ENCODE assay signal across 1 cellular context in genomic region chr17:44159519-44160210, GRCh38.
TF ChIP-seq lines count a peak whose summit lies in the region.

No MANE protein-coding gene starts in this region.

TF ChIP-seq in K562, 482 proteins besides CTCF, POLR2A, EP300 and RAD21 (continued from another document and continues in another):
- TF ChIP-seq ELK1 (CRISPR knock-in tag; IDR thresholded peaks at IDR 0.05), result no peak
- peak; percentile 47 for TF ChIP-seq FOS (IDR thresholded peaks at IDR 0.05; ENCODE audit: extremely low read depth, insufficient read length)
- TF ChIP-seq ATF2 (CRISPR knock-in tag; IDR thresholded peaks at IDR 0.05), result no peak
- no peak for TF ChIP-seq BDP1 (IDR thresholded peaks at IDR 0.05; ENCODE audit: insufficient read depth, insufficient read length)
- TF ChIP-seq ZNF77 (CRISPR knock-in tag; IDR thresholded peaks at IDR 0.05), result no peak
- TF ChIP-seq POLR2G (IDR thresholded peaks at IDR 0.05; ENCODE audit: low read depth, low read length), result no peak
- no peak for TF ChIP-seq NR4A1 (CRISPR knock-in tag; IDR thresholded peaks at IDR 0.05)
- no peak; the same call in 1 of the 2 replicates for TF ChIP-seq NR4A1 (tag; IDR thresholded peaks at IDR 0.05)
- no peak for TF ChIP-seq TRIM25 (IDR thresholded peaks at IDR 0.05; ENCODE audit: borderline replicate concordance)
- no peak for TF ChIP-seq RHOXF2B (CRISPR knock-in tag; conservative IDR thresholded peaks at IDR 0.05)
- TF ChIP-seq ZNF766 (CRISPR knock-in tag; conservative IDR thresholded peaks at IDR 0.05), result peak; percentile 67; the same call in 1 of the 2 replicates
- TF ChIP-seq IRF1 (CRISPR knock-in tag; IDR thresholded peaks at IDR 0.05; ENCODE audit: borderline replicate concordance), result no peak
- no peak for TF ChIP-seq IFI16 (CRISPR knock-in tag; IDR thresholded peaks at IDR 0.05)
- no peak; a peak in 1 of 4 replicates for TF ChIP-seq ZNF639 (CRISPR knock-in tag; conservative IDR thresholded peaks at IDR 0.05 in 1 of 2, IDR thresholded peaks at IDR 0.05 in 1 of 2)
- TF ChIP-seq ELF1 (tag; IDR thresholded peaks at IDR 0.05), result no peak
- no peak for TF ChIP-seq MBD1 (CRISPR knock-in tag; IDR thresholded peaks at IDR 0.05)
- no peak for TF ChIP-seq BRF1 (IDR thresholded peaks at IDR 0.05; ENCODE audit: borderline replicate concordance, extremely low read depth, insufficient read length)
- TF ChIP-seq NCOA2 (IDR thresholded peaks at IDR 0.05; ENCODE audit: partially characterized antibody in 2 of 2), result no peak
- TF ChIP-seq ZBTB11 (CRISPR knock-in tag; IDR thresholded peaks at IDR 0.05), result peak in 1 of 3 experiments; percentile 43; a peak in 1 of 6 replicates
- TF ChIP-seq SRSF7 (optimal IDR thresholded peaks at IDR 0.05; ENCODE audit: low read depth, low read length), result no peak
- peak; percentile 98 for TF ChIP-seq JUND (IDR thresholded peaks at IDR 0.05; ENCODE audit: borderline replicate concordance, low read depth, low read length)
- TF ChIP-seq JUND (tag; IDR thresholded peaks at IDR 0.05; ENCODE audit: borderline replicate concordance, low read depth, low read length), result peak; percentile 98
- no peak for TF ChIP-seq CHD1 (IDR thresholded peaks at IDR 0.05; ENCODE audit: low read length)
- no peak for TF ChIP-seq THRA (IDR thresholded peaks at IDR 0.05)
- TF ChIP-seq CHAMP1 (IDR thresholded peaks at IDR 0.05), result no peak
- no peak for TF ChIP-seq NFATC3 (IDR thresholded peaks at IDR 0.05)
- peak; percentile 90 for TF ChIP-seq MAFG (tag; conservative IDR thresholded peaks at IDR 0.05)
- TF ChIP-seq CREB3L1 (IDR thresholded peaks at IDR 0.05; ENCODE audit: borderline replicate concordance, low read depth), result 0 out of 2 replicates have a peak, but pooled peaks have one; percentile 46
- no peak for TF ChIP-seq ZNF449 (CRISPR knock-in tag; IDR thresholded peaks at IDR 0.05)
- TF ChIP-seq USF2 (CRISPR knock-in tag; IDR thresholded peaks at IDR 0.05), result peak; percentile 95
- no peak for TF ChIP-seq POLR3A (IDR thresholded peaks at IDR 0.05; ENCODE audit: borderline replicate concordance, extremely low read depth, insufficient read depth, insufficient read length)
- 0 out of 2 replicates have a peak, but pooled peaks have one; percentile 7 for TF ChIP-seq SMAD3 (CRISPR knock-in tag; conservative IDR thresholded peaks at IDR 0.05)
- no peak for TF ChIP-seq TSC22D4 (tag; IDR thresholded peaks at IDR 0.05)
- peak; percentile 77 for TF ChIP-seq VEZF1 (CRISPR knock-in tag; IDR thresholded peaks at IDR 0.05)
- no peak for TF ChIP-seq BRD9 (IDR thresholded peaks at IDR 0.05; ENCODE audit: low read depth, partially characterized antibody)
- TF ChIP-seq ZC3H11A (IDR thresholded peaks at IDR 0.05; ENCODE audit: low read depth, low read length), result no peak
